Comparison of ENCODE assay signal across 9 cellular contexts in genomic region chr2:86185517-86186212, GRCh38. TPM values are rescaled to one million over a fixed set of nuclear protein-coding genes. Genes with fewer than 3 reads are reported as not detected.
DNase-seq lines count a peak whose midpoint lies in the region; ATAC-seq and TF ChIP-seq lines count a peak whose summit lies in the region.
"Had no signal": no experiment of that assay in that cellular context is flagged by ENCODE, and none has a peak within 500 bp of the region (broad histone marks: within the 10 kb centered on the region; RNA-seq: fewer than 3 reads in every experiment).

No MANE protein-coding gene starts in this region.

- DNase-seq in A673 (ENCODE audit: low spot score) = peak; percentile 21
- DNase-seq in activated T-helper 2 cell treated with anti-CD3 and anti-CD28 coated beads, Interferon-gamma antibody, Interleukin-2, Interleukin-4, amounts not matched to agents 10 μg/mL and 5 μg/mL and 100 μg/mL, durations not matched to agents 14 hours and 24 hours and 36 hours (ENCODE audit: low spot score) = no peak
- no peak for DNase-seq in mucosa of descending colon
- no peak for DNase-seq in sciatic nerve (ENCODE audit: low spot score)
- no peak for DNase-seq in GOT3 (lab: John Stamatoyannopoulos, UW)
- DNase-seq: activated CD4-positive, alpha-beta T cell treated with anti-CD3 and anti-CD28 coated beads for 1 hour had no signal

- TF ChIP-seq CTCF in A673 (conservative IDR thresholded peaks at IDR 0.05; ENCODE audit: low read depth, low read length) (no peak), mucosa of descending colon (IDR thresholded peaks at IDR 0.05) (no peak)

- H3K4me3 ChIP-seq in A673 (ENCODE audit: low read depth, low read length, poor library complexity, severe bottlenecking) (no peak overlapping the region), mucosa of descending colon (no peak overlapping the region)

- BruUV-seq in A673 (replicated peaks; lab: Mats Ljungman, UMichigan) = no TSS peak

- ATAC-seq in GM21447 (IDR thresholded peaks at IDR 0.05; ENCODE audit: unreplicated experiment) = peak; percentile 45
- peak; percentile 13 for ATAC-seq in mucosa of descending colon
- no peak for ATAC-seq in sciatic nerve
- ATAC-seq in HG02571 (IDR thresholded peaks at IDR 0.05; ENCODE audit: unreplicated experiment) = no peak
- ATAC-seq in GM18517 (IDR thresholded peaks at IDR 0.05; ENCODE audit: unreplicated experiment) = no peak

- no peaks in the 10 kb centered on the region for H3K27me3 ChIP-seq in A673 (replicated peaks; ENCODE audit: insufficient read depth, low read depth, low read length, poor library complexity)

- H3K4me1 Mint-ChIP-seq in activated T-helper 2 cell treated with anti-CD3 and anti-CD28 coated beads, Interferon-gamma antibody, Interleukin-2, Interleukin-4, amounts not matched to agents 10 μg/mL and 5 μg/mL and 100 μg/mL, durations not matched to agents 14 hours and 24 hours and 36 hours (ENCODE audit: low read depth) = peaks cover 75% of the 10 kb centered on the region

- H3K36me3 ChIP-seq in A673 (ENCODE audit: insufficient read depth, low read length, poor library complexity, severe bottlenecking) (no peaks in the 10 kb centered on the region), mucosa of descending colon (ENCODE audit: low read depth) (no peaks in the 10 kb centered on the region)

- H3K27ac ChIP-seq in A673 (ENCODE audit: low read depth, low read length, poor library complexity, severe bottlenecking) = peak overlapping the region; percentile 67

- CTCF ChIA-PET in A673 (lab: Charles Lee) = no interaction called here

- POLR2A ChIA-PET in A673 (lab: Charles Lee; ENCODE audit: low non-redundant PET) = no interaction called here

- H3K27ac Mint-ChIP-seq in activated T-helper 2 cell treated with anti-CD3 and anti-CD28 coated beads, Interferon-gamma antibody, Interleukin-2, Interleukin-4, amounts not matched to agents 10 μg/mL and 5 μg/mL and 100 μg/mL, durations not matched to agents 14 hours and 24 hours and 36 hours = peak overlapping the region; percentile 75

- peaks cover 30% of the 10 kb centered on the region for H3K4me1 ChIP-seq in A673 (ENCODE audit: insufficient read depth, low read length, poor library complexity, severe bottlenecking)
- peaks cover 4% of the 10 kb centered on the region for H3K4me1 ChIP-seq in mucosa of descending colon (ENCODE audit: low read depth)

- H3K9me3 Mint-ChIP-seq in activated T-helper 2 cell treated with anti-CD3 and anti-CD28 coated beads, Interferon-gamma antibody, Interleukin-2, Interleukin-4, amounts not matched to agents 10 μg/mL and 5 μg/mL and 100 μg/mL, durations not matched to agents 14 hours and 24 hours and 36 hours = no peaks in the 10 kb centered on the region

- intact Hi-C loops in A673 (cut with micrococcal nuclease; ENCODE audit: unreplicated experiment) (no loop called here), mucosa of descending colon (cut with DNase I, micrococcal nuclease) (no loop called here), sciatic nerve (cut with DNase I) (no loop called here)
- intact Hi-C loops in activated T-helper 2 cell treated with anti-CD3 and anti-CD28 coated beads, Interferon-gamma antibody, Interleukin-2, Interleukin-4, amounts not matched to agents 10 μg/mL and 5 μg/mL and 100 μg/mL, durations not matched to agents 14 hours and 24 hours and 36 hours (cut with micrococcal nuclease) = loop anchor here (1.0 to 10.0 kb wide), 3 partner anchors 10 to 321 kb away; partner anchors contain the start of genes IMMT and KDM3A

- no peaks in the 10 kb centered on the region for H3K27me3 Mint-ChIP-seq in activated T-helper 2 cell treated with anti-CD3 and anti-CD28 coated beads, Interferon-gamma antibody, Interleukin-2, Interleukin-4, amounts not matched to agents 10 μg/mL and 5 μg/mL and 100 μg/mL, durations not matched to agents 14 hours and 24 hours and 36 hours (ENCODE audit: low read depth)

- peak overlapping the region; percentile 55 for H3K4me3 Mint-ChIP-seq in activated T-helper 2 cell treated with anti-CD3 and anti-CD28 coated beads, Interferon-gamma antibody, Interleukin-2, Interleukin-4, amounts not matched to agents 10 μg/mL and 5 μg/mL and 100 μg/mL, durations not matched to agents 14 hours and 24 hours and 36 hours (ENCODE audit: low read depth)

- H3K36me3 Mint-ChIP-seq in activated T-helper 2 cell treated with anti-CD3 and anti-CD28 coated beads, Interferon-gamma antibody, Interleukin-2, Interleukin-4, amounts not matched to agents 10 μg/mL and 5 μg/mL and 100 μg/mL, durations not matched to agents 14 hours and 24 hours and 36 hours (ENCODE audit: low read depth) = peaks cover 43% of the 10 kb centered on the region

- H3K9me3 ChIP-seq in A673 (ENCODE audit: low read depth, low read length, poor library complexity, severe bottlenecking) (no peaks in the 10 kb centered on the region), mucosa of descending colon (no peaks in the 10 kb centered on the region)

RNA-seq across cellular contexts. Expression of gene IMMT, which starts 9.6 kb away (rescaled TPM):
- total RNA-seq in A673 (2021) (172 and 174 TPM in 2 replicates), mucosa of descending colon (100 to 1,000 TPM; 106 to 121 (median 107) TPM), sciatic nerve (60.0 TPM)
- total RNA-seq in activated T-helper 2 cell treated with anti-CD3 and anti-CD28 coated beads, Interferon-gamma antibody, Interleukin-2, Interleukin-4, amounts not matched to agents 10 μg/mL and 5 μg/mL and 100 μg/mL, durations not matched to agents 14 hours and 24 hours and 36 hours = 160 and 180 TPM in 2 replicates

RNA-seq across cellular contexts. Expression of gene MRPL35, which starts 13.6 kb away (rescaled TPM):
- total RNA-seq in A673 (2021) (81.9 and 97.7 TPM in 2 replicates), mucosa of descending colon (10 to 100 TPM; 61.6 to 86.7 (median 75.3) TPM), sciatic nerve (21.5 TPM)
- total RNA-seq in activated T-helper 2 cell treated with anti-CD3 and anti-CD28 coated beads, Interferon-gamma antibody, Interleukin-2, Interleukin-4, amounts not matched to agents 10 μg/mL and 5 μg/mL and 100 μg/mL, durations not matched to agents 14 hours and 24 hours and 36 hours = 59.8 and 62.9 TPM in 2 replicates

Comparison
In these comparisons a context has a peak if more than half of its experiments do, and no peak if none do; other contexts are left out.
1. ATAC-seq: peak in GM21447 (single experiment) and mucosa of descending colon (single experiment); none in sciatic nerve (single experiment), HG02571 (single experiment) and GM18517 (single experiment).